1 cellular context compared by ENCODE assay signal in genomic region chrX:82757614-82758013, GRCh38.
TF ChIP-seq lines count a peak whose summit lies in the region.

No MANE protein-coding gene starts in this region.

TF ChIP-seq in endothelial cell of umbilical vein, 7 proteins besides CTCF, POLR2A, EP300 and RAD21 (continued from another document):
- TF ChIP-seq MAX (IDR thresholded peaks at IDR 0.05; ENCODE audit: insufficient read depth, insufficient read length) (no peak), JUN (IDR thresholded peaks at IDR 0.05; ENCODE audit: borderline replicate concordance, insufficient read depth, insufficient read length, low read depth) (no peak), POLR2AphosphoS5 (IDR thresholded peaks at IDR 0.05; ENCODE audit: insufficient read depth, low read depth, low read length) (no peak), EZH2 (IDR thresholded peaks at IDR 0.05; ENCODE audit: borderline replicate concordance, low read depth, low read length, severe bottlenecking) (no peak), GATA2 (IDR thresholded peaks at IDR 0.05; ENCODE audit: insufficient read depth, insufficient read length, low read depth, low read length) (no peak), MYC (IDR thresholded peaks at IDR 0.05; ENCODE audit: low read depth, low read length) (no peak)
